In the genomic region with DNA sequence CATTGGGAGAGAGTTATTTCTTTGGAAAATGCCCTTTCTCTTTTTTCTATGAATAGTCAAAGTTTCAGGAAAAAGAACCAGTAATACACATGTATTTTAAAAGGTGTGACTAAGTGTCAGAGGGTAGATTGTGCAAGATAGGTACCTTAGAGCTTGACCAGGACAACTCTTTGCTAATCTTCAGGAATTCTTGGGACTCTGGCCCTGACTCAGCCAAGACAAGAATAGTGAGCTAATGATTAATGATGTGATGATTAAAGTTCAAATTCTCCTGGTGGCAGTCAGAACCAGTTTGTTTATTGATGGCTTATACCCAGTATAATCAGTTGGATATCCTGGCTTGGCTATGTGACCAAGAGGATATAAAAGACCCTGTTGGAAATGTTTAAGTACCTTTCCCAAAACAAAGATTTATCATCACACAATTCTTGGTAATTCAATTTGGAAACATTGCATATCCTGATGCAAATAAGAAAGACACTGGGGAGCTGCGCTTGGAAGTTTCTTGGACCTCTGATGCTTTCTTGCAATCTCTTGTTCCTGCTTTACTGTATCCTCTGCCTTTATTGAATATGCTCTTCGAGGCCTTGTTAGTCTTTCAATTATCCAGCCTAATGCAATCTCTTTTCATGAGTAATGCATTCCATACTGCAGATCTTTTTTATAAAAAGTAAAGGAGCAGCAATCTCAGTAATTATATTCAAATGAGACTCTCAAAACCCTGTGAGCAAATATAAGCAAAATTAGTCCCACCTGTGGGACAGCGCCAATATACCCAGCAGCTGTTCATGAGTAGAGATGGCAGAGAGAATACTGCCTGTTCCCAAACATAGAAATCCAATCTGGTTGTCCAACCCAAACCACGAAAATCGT, we compare ENCODE assay signal across 1 cellular context.
TF ChIP-seq lines count a peak whose summit lies in the region.

No MANE protein-coding gene starts in this region.

TF ChIP-seq in HepG2, 621 proteins besides CTCF, POLR2A, EP300 and RAD21 (continued from another document):
- 0 out of 2 replicates have a peak, but pooled peaks have one; percentile 50 for TF ChIP-seq SMAD3 (CRISPR knock-in tag; IDR thresholded peaks at IDR 0.05)
- TF ChIP-seq GATA4 (IDR thresholded peaks at IDR 0.05; ENCODE audit: borderline replicate concordance, low read depth): peak; percentile 55; the same call in 1 of the 2 replicates
- peak; percentile 96 for TF ChIP-seq CEBPG (CRISPR knock-in tag; IDR thresholded peaks at IDR 0.05)
- TF ChIP-seq SAP130 (CRISPR knock-in tag; IDR thresholded peaks at IDR 0.05; ENCODE audit: low read depth): peak; percentile 45
